In genomic region chr18:34837769-34838194, GRCh38 we compare ENCODE assay signal across 13 cellular contexts.
DNase-seq lines count a peak whose midpoint lies in the region; ATAC-seq and TF ChIP-seq lines count a peak whose summit lies in the region.
"Had no signal": no experiment of that assay in that cellular context is flagged by ENCODE, and none has a peak within 500 bp of the region (broad histone marks: within the 10 kb centered on the region; RNA-seq: fewer than 3 reads in every experiment).

No MANE protein-coding gene starts in this region.

- no peaks in the 10 kb centered on the region for H3K79me1 ChIP-seq in neuronal stem cell (ENCODE audit: low read depth, low read length)

- DNase-seq in cardiac fibroblast (ENCODE audit: low read depth in 2 of 2), result peak; percentile 17 to 26
- DNase-seq in heart left ventricle, result peak in 3 of 5 donors; percentile 24 to 33 (median 30)
- no peak for DNase-seq in neuronal stem cell (ENCODE audit: low spot score)
- peak in 1 of 2 donors; percentile 14 for DNase-seq in tibial nerve (ENCODE audit: low spot score in 2 of 2)
- no peak for DNase-seq in NCI-H526 (lab: John Stamatoyannopoulos, UW)
- no peak for DNase-seq in HEK293T (ENCODE audit: extremely low spot score)
- DNase-seq in LoVo (ENCODE audit: low spot score), result no peak
- DNase-seq: activated CD4-positive, alpha-beta T cell treated with anti-CD3 and anti-CD28 coated beads, Interleukin-2, amount 50 U/mL, for 4 hours; activated naive CD4-positive, alpha-beta T cell treated with Interleukin-2 at 50 U/mL for 16 hours; CD4-positive, CD25-positive, alpha-beta regulatory T cell; GF-D8; naive B cell had no signal

- peak overlapping the region; percentile 55 for H2AFZ ChIP-seq in neuronal stem cell (ENCODE audit: low read length)

- H3K27ac ChIP-seq in heart left ventricle (peak overlapping the region; percentile 35 to 82 (median 68)), neuronal stem cell (replicated peaks; ENCODE audit: low read length) (no peak overlapping the region), tibial nerve (peak overlapping the region in 2 of 4 donors; percentile 49 to 66)

- H3K4me3 Mint-ChIP-seq in activated T-helper 17 cell treated with anti-CD3 and anti-CD28 coated beads, Interleukin-2, amount 50 U/mL, for 72 hours, result no peak overlapping the region
- H3K4me3 Mint-ChIP-seq: CD4-positive, CD25-positive, alpha-beta regulatory T cell; naive B cell had no signal

- TF ChIP-seq POLR2A in heart left ventricle (IDR thresholded peaks at IDR 0.05) (no peak), tibial nerve (IDR thresholded peaks at IDR 0.05) (no peak)

- TF ChIP-seq EP300 in tibial nerve (IDR thresholded peaks at IDR 0.05), result peak; percentile 37 to 48

- H3K27me3 ChIP-seq in heart left ventricle (no peaks in the 10 kb centered on the region), neuronal stem cell (ENCODE audit: control insufficient read depth in 3 of 3, insufficient read depth in 3 of 3, low read depth in 1 of 3, low read length in 3 of 3) (no peaks in the 10 kb centered on the region), tibial nerve (no peaks in the 10 kb centered on the region)

- H3K4me3 ChIP-seq in cardiac fibroblast (replicated peaks in 1 of 2; ENCODE audit: low read depth in 2 of 2, low read length in 2 of 2), result no peak overlapping the region
- peak overlapping the region in 3 of 12 donors; percentile 4 to 12 (median 6) for H3K4me3 ChIP-seq in heart left ventricle
- H3K4me3 ChIP-seq in neuronal stem cell (ENCODE audit: low read length in 2 of 2), result no peak overlapping the region
- no peak overlapping the region for H3K4me3 ChIP-seq in tibial nerve

- peaks cover 19% of the 10 kb centered on the region for H3K27me3 Mint-ChIP-seq in activated T-helper 17 cell treated with anti-CD3 and anti-CD28 coated beads, Interleukin-2, amount 50 U/mL, for 72 hours

- H2AK5ac ChIP-seq in neuronal stem cell (ENCODE audit: low read depth, low read length), result no peak overlapping the region

- no peak overlapping the region for H2BK5ac ChIP-seq in neuronal stem cell (ENCODE audit: low read length)

- no peak overlapping the region for H4K91ac ChIP-seq in neuronal stem cell (ENCODE audit: low read depth, low read length, poor library complexity)

- no peak overlapping the region for H3K18ac ChIP-seq in neuronal stem cell (ENCODE audit: low read length)

- no peak overlapping the region for H2BK12ac ChIP-seq in neuronal stem cell (ENCODE audit: low read length)

- POLR2A ChIA-PET in HEK293T (lab: Yijun Ruan, JAX), result no interaction called here

- H2BK15ac ChIP-seq in neuronal stem cell (ENCODE audit: low read length), result no peak overlapping the region

- H4K8ac ChIP-seq in neuronal stem cell (ENCODE audit: low read depth, low read length), result no peak overlapping the region

- H3K4me1 Mint-ChIP-seq in activated T-helper 17 cell treated with anti-CD3 and anti-CD28 coated beads, Interleukin-2, amount 50 U/mL, for 72 hours, result no peaks in the 10 kb centered on the region
- H3K4me1 Mint-ChIP-seq: CD4-positive, CD25-positive, alpha-beta regulatory T cell; naive B cell had no signal

- CTCF ChIA-PET in HEK293T (lab: Yijun Ruan, JAX), result interaction anchor here (1.1 kb wide), 1 partner anchor 11 kb away, joined by 3 read pairs; no protein-coding TSS in a partner anchor

- WGBS in heart left ventricle, 4 donors, result 26 to 45% (median 39%) methylated on average over 3 of the region's 3 CpGs
- no CpG with 5 or more reads among the region's 3 CpGs for WGBS in neuronal stem cell (ENCODE audit: extremely low coverage in 2 of 2, insufficient read length in 2 of 2, insufficient replicate concordance in 1 of 2), 2 donors
- WGBS in tibial nerve, 2 donors, result 4 to 21% methylated on average over 3 of the region's 3 CpGs

- no peaks in the 10 kb centered on the region for H3K9me3 Mint-ChIP-seq in activated T-helper 17 cell treated with anti-CD3 and anti-CD28 coated beads, Interleukin-2, amount 50 U/mL, for 72 hours
- H3K9me3 Mint-ChIP-seq: naive B cell had no signal

- no peak overlapping the region for H3K14ac ChIP-seq in neuronal stem cell (ENCODE audit: low read length)

- H3K9ac ChIP-seq in neuronal stem cell (ENCODE audit: low read depth, low read length, poor library complexity), result no peak overlapping the region

- no peaks in the 10 kb centered on the region for H3K36me3 Mint-ChIP-seq in activated T-helper 17 cell treated with anti-CD3 and anti-CD28 coated beads, Interleukin-2, amount 50 U/mL, for 72 hours (ENCODE audit: low read depth)
- H3K36me3 Mint-ChIP-seq: CD4-positive, CD25-positive, alpha-beta regulatory T cell; naive B cell had no signal

- no peak overlapping the region for H3K23ac ChIP-seq in neuronal stem cell (ENCODE audit: low read depth, low read length, poor library complexity)

- H3K27ac Mint-ChIP-seq in activated T-helper 17 cell treated with anti-CD3 and anti-CD28 coated beads, Interleukin-2, amount 50 U/mL, for 72 hours, result no peak overlapping the region
- H3K27ac Mint-ChIP-seq: CD4-positive, CD25-positive, alpha-beta regulatory T cell; naive B cell had no signal

- no peak overlapping the region for H3K4ac ChIP-seq in neuronal stem cell (ENCODE audit: low read length)

- H3K36me3 ChIP-seq in heart left ventricle, result peaks cover 0 to 4% (median 0%) of the 10 kb centered on the region in 9 donors
- H3K36me3 ChIP-seq in neuronal stem cell (replicated peaks in 1 of 2; ENCODE audit: control insufficient read depth in 2 of 2, insufficient read depth in 2 of 2, low read length in 2 of 2), result peaks cover 0 to 1% of the 10 kb centered on the region in 2 donors
- H3K36me3 ChIP-seq in tibial nerve, result no peaks in the 10 kb centered on the region

- peaks cover 0 to 3% (median 0%) of the 10 kb centered on the region in 12 donors for H3K9me3 ChIP-seq in heart left ventricle
- no peaks in the 10 kb centered on the region for H3K9me3 ChIP-seq in neuronal stem cell (replicated peaks in 1 of 2; ENCODE audit: control insufficient read depth in 2 of 2, insufficient read depth in 1 of 2, low read depth in 1 of 2, low read length in 2 of 2)
- no peaks in the 10 kb centered on the region for H3K9me3 ChIP-seq in tibial nerve

- no peak overlapping the region for H2BK120ac ChIP-seq in neuronal stem cell (ENCODE audit: low read depth, low read length)

- TF ChIP-seq CTCF in cardiac fibroblast (IDR thresholded peaks at IDR 0.05; ENCODE audit: low read depth, low read length) (no peak), heart left ventricle (IDR thresholded peaks at IDR 0.05) (no peak), tibial nerve (IDR thresholded peaks at IDR 0.05) (no peak)

- no peak overlapping the region for H3K4me2 ChIP-seq in neuronal stem cell (ENCODE audit: insufficient read depth, low read length, poor library complexity, severe bottlenecking)

- peak; percentile 81 to 88 (median 84) for ATAC-seq in heart left ventricle
- no peak for ATAC-seq in activated T-helper 17 cell treated with anti-CD3 and anti-CD28 coated beads, Interleukin-2, amount 50 U/mL, for 72 hours (replicated peaks)

- H3K4me1 ChIP-seq in heart left ventricle, result peaks cover 0 to 43% (median 10%) of the 10 kb centered on the region in 12 donors
- H3K4me1 ChIP-seq in neuronal stem cell (ENCODE audit: control insufficient read depth in 2 of 2, insufficient read depth in 1 of 2, low read depth in 1 of 2, low read length in 2 of 2), result no peaks in the 10 kb centered on the region
- H3K4me1 ChIP-seq in tibial nerve, result peaks cover 0 to 14% (median 5%) of the 10 kb centered on the region in 4 donors

- intact Hi-C loops in heart left ventricle (cut with DNase I), result no loop called here

TF ChIP-seq in HEK293T, 16 proteins besides CTCF, POLR2A, EP300 and RAD21:
- TF ChIP-seq LEF1 (IDR thresholded peaks at IDR 0.05; ENCODE audit: borderline replicate concordance), result no peak
- no peak for TF ChIP-seq CTBP1 (IDR thresholded peaks at IDR 0.05; ENCODE audit: borderline replicate concordance)
- TF ChIP-seq FOXK2 (IDR thresholded peaks at IDR 0.05), result no peak
- no peak for TF ChIP-seq SUZ12 (IDR thresholded peaks at IDR 0.05)
- no peak for TF ChIP-seq ELF4 (IDR thresholded peaks at IDR 0.05)
- TF ChIP-seq ZNF384 (IDR thresholded peaks at IDR 0.05), result no peak
- TF ChIP-seq FOXA1 (IDR thresholded peaks at IDR 0.05), result no peak
- no peak for TF ChIP-seq ARNT (IDR thresholded peaks at IDR 0.05)
- no peak for TF ChIP-seq PKNOX1 (IDR thresholded peaks at IDR 0.05)
- TF ChIP-seq L3MBTL2 (conservative IDR thresholded peaks at IDR 0.05), result no peak
- no peak for TF ChIP-seq BHLHE40 (IDR thresholded peaks at IDR 0.05; ENCODE audit: borderline replicate concordance)
- no peak for TF ChIP-seq SP1 (IDR thresholded peaks at IDR 0.05)
- no peak for TF ChIP-seq TARDBP (IDR thresholded peaks at IDR 0.05)
- no peak for TF ChIP-seq NFRKB (IDR thresholded peaks at IDR 0.05)
- TF ChIP-seq HDGF (IDR thresholded peaks at IDR 0.05; ENCODE audit: borderline replicate concordance), result no peak
- TF ChIP-seq FOXM1 (IDR thresholded peaks at IDR 0.05; ENCODE audit: borderline replicate concordance), result no peak

Comparison
In these comparisons a context has a peak if more than half of its experiments do, and no peak if none do; other contexts are left out.
1. DNase-seq: peak in cardiac fibroblast (2 of 2) and heart left ventricle (3 of 5); none in neuronal stem cell (single experiment), NCI-H526 (0 of 2), HEK293T (single experiment) and LoVo (single experiment).